18 cellular contexts compared by ENCODE assay signal in the genomic region with DNA sequence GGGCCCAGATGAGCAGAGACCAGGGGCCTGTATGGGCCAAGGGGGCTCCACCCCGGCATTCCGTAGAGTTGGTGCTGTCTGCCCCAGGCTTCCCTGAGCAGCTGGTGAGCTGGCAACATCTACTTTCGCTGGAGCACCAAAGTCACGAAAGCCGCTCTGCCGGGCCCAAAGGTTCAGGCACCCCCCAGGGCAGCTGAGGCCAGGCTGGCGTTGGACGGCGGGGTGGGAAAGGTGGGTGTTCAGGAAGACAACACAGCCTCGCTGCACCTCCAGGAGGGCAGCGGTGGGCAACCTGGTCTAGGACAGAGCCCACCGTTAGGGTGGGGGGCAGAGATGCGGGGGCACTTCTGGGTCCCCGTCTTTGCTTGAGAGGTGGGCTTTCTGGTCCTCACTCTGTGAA. TPM values are rescaled to one million over a fixed set of nuclear protein-coding genes. Genes with fewer than 3 reads are reported as not detected.
DNase-seq lines count a peak whose midpoint lies in the region; ATAC-seq and TF ChIP-seq lines count a peak whose summit lies in the region.
"Had no signal": no experiment of that assay in that cellular context is flagged by ENCODE, and none has a peak within 500 bp of the region (broad histone marks: within the 10 kb centered on the region; RNA-seq: fewer than 3 reads in every experiment).

No MANE protein-coding gene starts in this region.

- H2BK15ac ChIP-seq in neuronal stem cell (ENCODE audit: low read length), result peak overlapping the region; percentile 3

- H2AFZ ChIP-seq in GM23338 (peak overlapping the region; percentile 83; the same call in 1 of the 2 replicates), neuronal stem cell (ENCODE audit: low read length) (peak overlapping the region; percentile 84)

- H2AK5ac ChIP-seq in neuronal stem cell (ENCODE audit: low read depth, low read length), result peak overlapping the region; percentile 67

- H3K9ac ChIP-seq in NT2/D1 (ENCODE audit: insufficient read length, low read depth) (peak overlapping the region; percentile 53), neuronal stem cell (ENCODE audit: low read depth, low read length, poor library complexity) (peak overlapping the region; percentile 47)
- H3K9ac ChIP-seq: BLaER1 had no signal

- no peak overlapping the region for H3K4ac ChIP-seq in neuronal stem cell (ENCODE audit: low read length)

- peaks cover 21% of the 10 kb centered on the region for H3K4me1 Mint-ChIP-seq in GM23338
- peaks cover 12% of the 10 kb centered on the region for H3K4me1 Mint-ChIP-seq in glutamatergic neuron (ENCODE audit: low read depth, unreplicated experiment)
- H3K4me1 Mint-ChIP-seq: CD14-positive monocyte; CD4-positive, alpha-beta memory T cell had no signal

- H3K36me3 ChIP-seq in GM23338 (ENCODE audit: insufficient read depth) (no peaks in the 10 kb centered on the region), NT2/D1 (ENCODE audit: insufficient read depth, insufficient read length, low read length) (no peaks in the 10 kb centered on the region), neuronal stem cell (replicated peaks in 1 of 2; ENCODE audit: control insufficient read depth in 2 of 2, insufficient read depth in 2 of 2, low read length in 2 of 2) (no peaks in the 10 kb centered on the region)
- H3K36me3 ChIP-seq: BLaER1 had no signal

- H3K36me3 Mint-ChIP-seq in GM23338 (ENCODE audit: low read depth), result peaks cover 2% of the 10 kb centered on the region; the same call in 2 of the 3 replicates
- H3K36me3 Mint-ChIP-seq in glutamatergic neuron (ENCODE audit: unreplicated experiment), result no peaks in the 10 kb centered on the region
- H3K36me3 Mint-ChIP-seq: CD14-positive monocyte; CD4-positive, alpha-beta memory T cell had no signal

- no peak overlapping the region for H4K91ac ChIP-seq in neuronal stem cell (ENCODE audit: low read depth, low read length, poor library complexity)

- WGBS in neuronal stem cell (ENCODE audit: extremely low coverage in 2 of 2, insufficient read length in 2 of 2, insufficient replicate concordance in 1 of 2), 2 donors, result no CpG with 5 or more reads among the region's 14 CpGs

- H3K4me3 ChIP-seq in GM23338 (no peak overlapping the region), NT2/D1 (ENCODE audit: insufficient read length, low read depth) (no peak overlapping the region), neuronal stem cell (ENCODE audit: low read length in 2 of 2) (no peak overlapping the region)
- H3K4me3 ChIP-seq: BLaER1 had no signal

- H3K27me3 Mint-ChIP-seq in GM23338 (ENCODE audit: insufficient read depth, low read depth, poor library complexity), result peaks cover 10% of the 10 kb centered on the region
- peaks cover 8% of the 10 kb centered on the region for H3K27me3 Mint-ChIP-seq in glutamatergic neuron (ENCODE audit: unreplicated experiment)

- H3K27ac ChIP-seq in GM23338 (ENCODE audit: low read depth) (no peak overlapping the region), neuronal stem cell (replicated peaks; ENCODE audit: low read length) (no peak overlapping the region)
- H3K27ac ChIP-seq: BLaER1 had no signal

- H3K18ac ChIP-seq in neuronal stem cell (ENCODE audit: low read length), result peak overlapping the region; percentile 58

- H3K4me3 Mint-ChIP-seq in GM23338, result no peak overlapping the region
- no peak overlapping the region for H3K4me3 Mint-ChIP-seq in glutamatergic neuron (ENCODE audit: unreplicated experiment)
- H3K4me3 Mint-ChIP-seq: CD14-positive monocyte; CD4-positive, alpha-beta memory T cell; H9 had no signal

- H3K4me2 ChIP-seq in GM23338 (peak overlapping the region; percentile 51), neuronal stem cell (ENCODE audit: insufficient read depth, low read length, poor library complexity, severe bottlenecking) (no peak overlapping the region)

- H3K9me3 ChIP-seq in NT2/D1 (ENCODE audit: insufficient read depth, low read length) (no peaks in the 10 kb centered on the region), neuronal stem cell (replicated peaks in 1 of 2; ENCODE audit: control insufficient read depth in 2 of 2, insufficient read depth in 1 of 2, low read depth in 1 of 2, low read length in 2 of 2) (peaks cover 0 to 4% of the 10 kb centered on the region in 2 donors)
- H3K9me3 ChIP-seq: BLaER1 had no signal

- H3F3A ChIP-seq in GM23338 (replicated peaks; ENCODE audit: low read depth), result 0 out of 2 replicates have a peak, but pooled peaks cover 3% of the 10 kb centered on the region

- H3K27me3 ChIP-seq in GM23338 (ENCODE audit: insufficient read depth) (no peaks in the 10 kb centered on the region), NT2/D1 (ENCODE audit: insufficient read depth, insufficient read length) (peaks cover 2% of the 10 kb centered on the region), neuronal stem cell (ENCODE audit: control insufficient read depth in 3 of 3, insufficient read depth in 3 of 3, low read depth in 1 of 3, low read length in 3 of 3) (peaks cover 2 to 74% (median 14%) of the 10 kb centered on the region in 3 experiments)
- H3K27me3 ChIP-seq: BLaER1 had no signal

- H4K20me1 ChIP-seq in GM23338 (replicated peaks; ENCODE audit: insufficient read depth), result no peaks in the 10 kb centered on the region
- H4K20me1 ChIP-seq: BLaER1 had no signal

- peak overlapping the region; percentile 86 for H3K14ac ChIP-seq in neuronal stem cell (ENCODE audit: low read length)

- peak overlapping the region; percentile 19 for H2BK12ac ChIP-seq in neuronal stem cell (ENCODE audit: low read length)

- H2BK5ac ChIP-seq in neuronal stem cell (ENCODE audit: low read length), result no peak overlapping the region

- no peaks in the 10 kb centered on the region for H3K9me2 ChIP-seq in GM23338 (ENCODE audit: insufficient read depth)

- H3K9me3 Mint-ChIP-seq in GM23338 (no peaks in the 10 kb centered on the region), glutamatergic neuron (ENCODE audit: unreplicated experiment) (peaks cover 2% of the 10 kb centered on the region)
- H3K9me3 Mint-ChIP-seq: CD4-positive, alpha-beta memory T cell; H9 had no signal

- H3K4me1 ChIP-seq in GM23338 (ENCODE audit: insufficient read depth) (peaks cover 12% of the 10 kb centered on the region; the same call in 1 of the 2 replicates), NT2/D1 (ENCODE audit: insufficient read depth, insufficient read length) (peaks cover 55% of the 10 kb centered on the region), neuronal stem cell (ENCODE audit: control insufficient read depth in 2 of 2, insufficient read depth in 1 of 2, low read depth in 1 of 2, low read length in 2 of 2) (peaks cover 17 to 21% of the 10 kb centered on the region in 2 donors)

- no peak overlapping the region for H3K23ac ChIP-seq in neuronal stem cell (ENCODE audit: low read depth, low read length, poor library complexity)

- no peak overlapping the region for H4K8ac ChIP-seq in neuronal stem cell (ENCODE audit: low read depth, low read length)

- TF ChIP-seq CTCF in GM23338 (conservative IDR thresholded peaks at IDR 0.05; ENCODE audit: low read depth in 2 of 2) (no peak), glutamatergic neuron (IDR thresholded peaks at IDR 0.05; ENCODE audit: partially characterized antibody, unreplicated experiment) (no peak)

- no peak overlapping the region for H2BK120ac ChIP-seq in neuronal stem cell (ENCODE audit: low read depth, low read length)

- H3K79me1 ChIP-seq in neuronal stem cell (ENCODE audit: low read depth, low read length), result peaks cover 1% of the 10 kb centered on the region

- DNase-seq in GM23338 (ENCODE audit: low spot score) (no peak), NT2/D1 (ENCODE audit: low read depth, low spot score) (no peak), glutamatergic neuron (peak; percentile 16), neuronal stem cell (ENCODE audit: low spot score) (no peak), HK-2 (ENCODE audit: unreplicated experiment) (no peak), islet precursor cell (no peak)
- no peak for DNase-seq in activated naive CD4-positive, alpha-beta T cell treated with anti-CD3 and anti-CD28 coated beads, Interleukin-2, amount 50 U/mL, for 16 hours
- DNase-seq: ACHN; AML-193; CD4-positive, alpha-beta memory T cell; DMS79; GDM1; GOT3; H9 had no signal

- ATAC-seq in GM23338, result no peak

- H3K27ac Mint-ChIP-seq in GM23338 (no peak overlapping the region), glutamatergic neuron (ENCODE audit: unreplicated experiment) (no peak overlapping the region)
- H3K27ac Mint-ChIP-seq: CD4-positive, alpha-beta memory T cell; H9 had no signal

- no peaks in the 10 kb centered on the region for H3K79me2 ChIP-seq in GM23338 (replicated peaks; ENCODE audit: insufficient read depth)

RNA-seq across cellular contexts. Expression of gene TMEM250, which starts 30.1 kb away (rescaled TPM):
- total RNA-seq in GM23338 (2014; rRNA removed; shearing (Covaris generic)), result 32.6 and 39.2 TPM in 2 replicates
- 11.8 and 12.2 TPM in 2 replicates for polyA plus RNA-seq in GM23338 (2016; fragmentation: Nextera tagmentation; extraction: Ambion mirVana)
- total RNA-seq in glutamatergic neuron (ENCODE audit: unreplicated experiment), result 16.0 TPM
- 23.6 TPM for polyA plus RNA-seq in neuronal stem cell (2013, experiment 1 of 2)
- polyA plus RNA-seq in neuronal stem cell (2013, experiment 2 of 2), result 22.7 TPM

RNA-seq across cellular contexts. Expression of gene NACC2, which starts 53.7 kb away (rescaled TPM):
- total RNA-seq in GM23338 (2014; rRNA removed; shearing (Covaris generic)), result 16.5 and 20.8 TPM in 2 replicates
- polyA plus RNA-seq in GM23338 (2016; fragmentation: Nextera tagmentation; extraction: Ambion mirVana), result 3.2 and 3.8 TPM in 2 replicates
- 3.9 TPM for total RNA-seq in glutamatergic neuron (ENCODE audit: unreplicated experiment)
- polyA plus RNA-seq in neuronal stem cell (2013, experiment 1 of 2), result 4.9 TPM
- polyA plus RNA-seq in neuronal stem cell (2013, experiment 2 of 2), result 5.0 TPM

RNA-seq across cellular contexts. Expression of gene LHX3, which starts 56.2 kb away (rescaled TPM):
- not detected in 2 replicates for total RNA-seq in GM23338 (2014; rRNA removed; shearing (Covaris generic))
- polyA plus RNA-seq in GM23338 (2016; fragmentation: Nextera tagmentation; extraction: Ambion mirVana), result 0.08 TPM in 1 of 2 replicates, not detected in the other
- total RNA-seq in glutamatergic neuron (ENCODE audit: unreplicated experiment), result 0.81 TPM
- polyA plus RNA-seq in neuronal stem cell (2013, experiment 1 of 2), result not detected
- polyA plus RNA-seq in neuronal stem cell (2013, experiment 2 of 2), result not detected
- total RNA-seq: CD4-positive, alpha-beta memory T cell; Daoy; H9; HT-29 had no signal
- polyA plus RNA-seq: CD14-positive monocyte; CD4-positive, alpha-beta memory T cell had no signal
